1 cellular context compared by ENCODE assay signal in genomic region chr2:960064-960736, GRCh38.
TF ChIP-seq lines count a peak whose summit lies in the region.

No MANE protein-coding gene starts in this region.

TF ChIP-seq in HepG2, 621 proteins besides CTCF, POLR2A, EP300 and RAD21:
- TF ChIP-seq SMYD3 (CRISPR knock-in tag; IDR thresholded peaks at IDR 0.05) (no peak), E2F2 (CRISPR knock-in tag; IDR thresholded peaks at IDR 0.05; ENCODE audit: borderline replicate concordance) (no peak), MAZ (IDR thresholded peaks at IDR 0.05; ENCODE audit: borderline replicate concordance, low read depth, low read length) (no peak), MAZ (CRISPR knock-in tag; IDR thresholded peaks at IDR 0.05; ENCODE audit: low read depth) (no peak), MTF1 (CRISPR knock-in tag; IDR thresholded peaks at IDR 0.05) (no peak), ZNF263 (CRISPR knock-in tag; IDR thresholded peaks at IDR 0.05) (0 out of 2 replicates have a peak, but pooled peaks have one; percentile 36), FOXK2 (IDR thresholded peaks at IDR 0.05) (no peak), GPN1 (CRISPR knock-in tag; IDR thresholded peaks at IDR 0.05; ENCODE audit: borderline replicate concordance) (no peak)
